10 cellular contexts compared by ENCODE assay signal in genomic region chr9:129500166-129500862, GRCh38.
A peak's percentile ranks its signal among the peaks of the same experiment; 100 is the strongest.
DNase-seq lines count a peak whose midpoint lies in the region; ATAC-seq and TF ChIP-seq lines count a peak whose summit lies in the region.
"Had no signal": no experiment of that assay in that cellular context is flagged by ENCODE, and none has a peak within 500 bp of the region (broad histone marks: within the 10 kb centered on the region; RNA-seq: fewer than 3 reads in every experiment).

No MANE protein-coding gene starts in this region.

- ATAC-seq in SK-N-SH treated with all-trans-retinoic acid at 6 μM for 48 hours = no peak
- ATAC-seq in upper lobe of left lung (ENCODE audit: low FRiP score in 2 of 2) = peak in 1 of 2 donors; percentile 20
- ATAC-seq: GM12878 had no signal

- H3F3A ChIP-seq in SK-N-SH (replicated peaks; ENCODE audit: insufficient read depth) = peaks cover 49% of the 10 kb centered on the region

- H3K27me3 ChIP-seq in SK-N-SH (ENCODE audit: insufficient read depth) = no peaks in the 10 kb centered on the region
- no peaks in the 10 kb centered on the region for H3K27me3 ChIP-seq in dorsolateral prefrontal cortex
- no peaks in the 10 kb centered on the region for H3K27me3 ChIP-seq in muscle layer of colon (ENCODE audit: control insufficient read depth in 1 of 2, insufficient read depth in 2 of 2, low read length in 2 of 2)
- no peaks in the 10 kb centered on the region for H3K27me3 ChIP-seq in upper lobe of left lung
- no peaks in the 10 kb centered on the region for H3K27me3 ChIP-seq in CD4-positive, alpha-beta memory T cell (ENCODE audit: insufficient read depth, low read length)

- H2AFZ ChIP-seq in SK-N-SH (ENCODE audit: low read depth) = no peak overlapping the region

- POLR2A ChIA-PET in SK-N-SH (lab: Yijun Ruan, JAX) = interaction anchor here (1.0 to 2.0 kb wide), 4 partner anchors 11 to 50 kb away, joined by 3 to 6 read pairs (median 4); no protein-coding TSS in a partner anchor
- POLR2A ChIA-PET in CD4-positive, alpha-beta memory T cell (lab: Charles Lee; ENCODE audit: partially characterized antibody) = interaction anchor here (0.5 to 6.3 kb wide), 6 partner anchors 18 to 125 kb away, joined by 3 to 44 read pairs (median 4); partner anchors contain the start of gene NTMT1

- 56% methylated on average over 17 of the region's 18 CpGs for WGBS in SK-N-SH (ENCODE audit: low lambda C conversion rate)
- WGBS in upper lobe of left lung, 2 donors = 74 to 76% methylated on average over 16 to 18 of the region's 18 CpGs

- H3K4me3 ChIP-seq in SK-N-SH (ENCODE audit: low read depth in 2 of 2, low read length in 1 of 2) = no peak overlapping the region
- H3K4me3 ChIP-seq in dorsolateral prefrontal cortex = peak overlapping the region in 2 of 59 donors; percentile 9 to 16
- peak overlapping the region in 1 of 2 donors; percentile 18 for H3K4me3 ChIP-seq in muscle layer of colon (ENCODE audit: low read depth in 1 of 2, low read length in 2 of 2)
- H3K4me3 ChIP-seq in upper lobe of left lung = no peak overlapping the region
- no peak overlapping the region for H3K4me3 ChIP-seq in CD4-positive, alpha-beta memory T cell (ENCODE audit: low read length in 2 of 2)
- H3K4me3 ChIP-seq: GM12878 had no signal

- peak overlapping the region; percentile 90 to 99; a peak in 3 of 4 replicates for H3K27ac ChIP-seq in SK-N-SH (ENCODE audit: low read depth in 2 of 2, low read length in 1 of 2)
- H3K27ac ChIP-seq in dorsolateral prefrontal cortex = peak overlapping the region in 58 of 59 donors; percentile 9 to 100 (median 99)
- H3K27ac ChIP-seq in muscle layer of colon (ENCODE audit: low read depth, low read length) = peak overlapping the region; percentile 73
- peak overlapping the region in 3 of 4 donors; percentile 37 to 97 (median 40) for H3K27ac ChIP-seq in upper lobe of left lung
- H3K27ac ChIP-seq in CD4-positive, alpha-beta memory T cell (ENCODE audit: low read depth, low read length) = no peak overlapping the region

- no peaks in the 10 kb centered on the region for H3K27me3 Mint-ChIP-seq in CD4-positive, alpha-beta memory T cell

- H3K9me3 ChIP-seq in SK-N-SH = no peaks in the 10 kb centered on the region
- no peaks in the 10 kb centered on the region for H3K9me3 ChIP-seq in muscle layer of colon (ENCODE audit: low read length)
- no peaks in the 10 kb centered on the region for H3K9me3 ChIP-seq in upper lobe of left lung
- no peaks in the 10 kb centered on the region for H3K9me3 ChIP-seq in CD4-positive, alpha-beta memory T cell (ENCODE audit: control insufficient read depth in 1 of 2, low read length in 2 of 2)

- H3K9me2 ChIP-seq in SK-N-SH = no peaks in the 10 kb centered on the region

- TF ChIP-seq EP300 in SK-N-SH (IDR thresholded peaks at IDR 0.05; ENCODE audit: borderline replicate concordance in 1 of 2, low read depth in 1 of 2, low read length in 1 of 2) = no peak
- no peak for TF ChIP-seq EP300 in upper lobe of left lung (IDR thresholded peaks at IDR 0.05)

- peaks cover 15 to 40% (median 20%) of the 10 kb centered on the region in 4 donors for H3K4me1 Mint-ChIP-seq in CD4-positive, alpha-beta memory T cell

- no peaks in the 10 kb centered on the region for H4K20me1 ChIP-seq in SK-N-SH (ENCODE audit: insufficient read depth)

- DNase-seq in SK-N-SH = peak; percentile 73
- peak in 1 of 10 donors; percentile 60 for DNase-seq in dorsolateral prefrontal cortex
- DNase-seq in upper lobe of left lung = peak in 1 of 2 donors; percentile 65
- no peak for DNase-seq in activated effector memory CD4-positive, alpha-beta T cell treated with Interleukin-2 at 50 U/mL for 16 hours
- no peak for DNase-seq in LoVo (ENCODE audit: low spot score)
- DNase-seq in CD4-positive, alpha-beta memory T cell = no peak
- DNase-seq: naive B cell had no signal

- H3K36me3 ChIP-seq in SK-N-SH (replicated peaks in 1 of 2; ENCODE audit: control insufficient read depth in 1 of 2, insufficient read depth in 2 of 2, low read length in 1 of 2) (peaks cover 0 to 7% of the 10 kb centered on the region in 2 experiments), muscle layer of colon (ENCODE audit: insufficient read depth, low read length) (peaks cover 8% of the 10 kb centered on the region), upper lobe of left lung (peaks cover 3 to 30% (median 14%) of the 10 kb centered on the region in 4 donors)
- no peaks in the 10 kb centered on the region for H3K36me3 ChIP-seq in CD4-positive, alpha-beta memory T cell (ENCODE audit: insufficient read depth, low read length)

- H3K36me3 Mint-ChIP-seq in CD4-positive, alpha-beta memory T cell = peaks cover 11 to 12% of the 10 kb centered on the region in 2 donors
- H3K36me3 Mint-ChIP-seq: naive B cell had no signal

- TF ChIP-seq CTCF in SK-N-SH (IDR thresholded peaks at IDR 0.05) (no peak), dorsolateral prefrontal cortex (IDR thresholded peaks at IDR 0.05 in 54 of 56, conservative IDR thresholded peaks at IDR 0.05 in 2 of 56; ENCODE audit: low read depth in 1 of 56, partially characterized antibody in 56 of 56) (no peak), upper lobe of left lung (IDR thresholded peaks at IDR 0.05) (no peak)

- TF ChIP-seq POLR2A in upper lobe of left lung (IDR thresholded peaks at IDR 0.05) = no peak

- CTCF ChIA-PET in SK-N-SH (lab: Yijun Ruan, JAX) = interaction anchor here (0.8 to 2.3 kb wide), 8 partner anchors 18 to 368 kb away, joined by 3 to 11 read pairs (median 4); no protein-coding TSS in a partner anchor
- CTCF ChIA-PET in CD4-positive, alpha-beta memory T cell (lab: Charles Lee; ENCODE audit: partially characterized antibody) = interaction anchor here (1.2 to 1.6 kb wide), 2 partner anchors 10 to 71 kb away, joined by 3 read pairs; no protein-coding TSS in a partner anchor

- no peaks in the 10 kb centered on the region for H3K9me3 Mint-ChIP-seq in CD4-positive, alpha-beta memory T cell

- peak overlapping the region in 2 of 7 donors; percentile 39 to 79 for H3K27ac Mint-ChIP-seq in CD4-positive, alpha-beta memory T cell

- H3K4me1 ChIP-seq in SK-N-SH (ENCODE audit: control insufficient read depth in 1 of 2, insufficient read depth in 2 of 2, low read depth in 1 of 2, low read length in 1 of 2) = peaks cover 30 to 48% of the 10 kb centered on the region in 2 experiments; a peak in 3 of 4 replicates
- peaks cover 46% of the 10 kb centered on the region for H3K4me1 ChIP-seq in muscle layer of colon (ENCODE audit: insufficient read depth, low read length)
- peaks cover 20 to 50% (median 26%) of the 10 kb centered on the region in 4 donors for H3K4me1 ChIP-seq in upper lobe of left lung
- peaks cover 17% of the 10 kb centered on the region for H3K4me1 ChIP-seq in CD4-positive, alpha-beta memory T cell (ENCODE audit: insufficient read depth, low read length)

- no peak overlapping the region for H3K4me3 Mint-ChIP-seq in CD4-positive, alpha-beta memory T cell

- peaks cover 36% of the 10 kb centered on the region for H3K79me2 ChIP-seq in SK-N-SH (ENCODE audit: insufficient read depth)

- no peak for TF ChIP-seq RAD21 in SK-N-SH (IDR thresholded peaks at IDR 0.05; ENCODE audit: low read length)

- no peak overlapping the region for H3K4me2 ChIP-seq in SK-N-SH

- intact Hi-C loops in dorsolateral prefrontal cortex (cut with DNase I) = no loop called here
- intact Hi-C loops in CD4-positive, alpha-beta memory T cell (cut with micrococcal nuclease) = no loop called here

- H3K9ac ChIP-seq in SK-N-SH (no peak overlapping the region), muscle layer of colon (ENCODE audit: low read length) (peak overlapping the region; percentile 18)

TF ChIP-seq in SK-N-SH, 30 proteins besides CTCF, POLR2A, EP300 and RAD21 (continues in another document):
- no peak for TF ChIP-seq RCOR1 (IDR thresholded peaks at IDR 0.05; ENCODE audit: low read length)
- no peak for TF ChIP-seq JUND (IDR thresholded peaks at IDR 0.05)
- TF ChIP-seq MEF2A (IDR thresholded peaks at IDR 0.05; ENCODE audit: borderline replicate concordance, low read depth) = no peak
- no peak for TF ChIP-seq GABPA (IDR thresholded peaks at IDR 0.05; ENCODE audit: low read depth)
- no peak for TF ChIP-seq PBX3 (IDR thresholded peaks at IDR 0.05)
- TF ChIP-seq NRF1 (IDR thresholded peaks at IDR 0.05; ENCODE audit: low read depth, low read length) = no peak
- TF ChIP-seq MXI1 (IDR thresholded peaks at IDR 0.05; ENCODE audit: low read depth, low read length) = no peak
- TF ChIP-seq POLR2AphosphoS5 (IDR thresholded peaks at IDR 0.05; ENCODE audit: low read depth, low read length) = no peak

TF ChIP-seq in SK-N-SH treated with all-trans-retinoic acid at 6 μM for 48 hours, 23 proteins besides CTCF, POLR2A, EP300 and RAD21 (continues in another document):
- TF ChIP-seq ZFP30 (CRISPR knock-in tag; IDR thresholded peaks at IDR 0.05) = no peak
- no peak for TF ChIP-seq POU6F1 (CRISPR knock-in tag; IDR thresholded peaks at IDR 0.05; ENCODE audit: borderline replicate concordance, low read depth)
- TF ChIP-seq RARB (CRISPR knock-in tag; IDR thresholded peaks at IDR 0.05) = no peak
- no peak for TF ChIP-seq ZFP3 (CRISPR knock-in tag; IDR thresholded peaks at IDR 0.05)
- TF ChIP-seq PATZ1 (CRISPR knock-in tag; IDR thresholded peaks at IDR 0.05; ENCODE audit: borderline replicate concordance) = no peak
